ENCODE assay signal across 10 cellular contexts in the genomic region with DNA sequence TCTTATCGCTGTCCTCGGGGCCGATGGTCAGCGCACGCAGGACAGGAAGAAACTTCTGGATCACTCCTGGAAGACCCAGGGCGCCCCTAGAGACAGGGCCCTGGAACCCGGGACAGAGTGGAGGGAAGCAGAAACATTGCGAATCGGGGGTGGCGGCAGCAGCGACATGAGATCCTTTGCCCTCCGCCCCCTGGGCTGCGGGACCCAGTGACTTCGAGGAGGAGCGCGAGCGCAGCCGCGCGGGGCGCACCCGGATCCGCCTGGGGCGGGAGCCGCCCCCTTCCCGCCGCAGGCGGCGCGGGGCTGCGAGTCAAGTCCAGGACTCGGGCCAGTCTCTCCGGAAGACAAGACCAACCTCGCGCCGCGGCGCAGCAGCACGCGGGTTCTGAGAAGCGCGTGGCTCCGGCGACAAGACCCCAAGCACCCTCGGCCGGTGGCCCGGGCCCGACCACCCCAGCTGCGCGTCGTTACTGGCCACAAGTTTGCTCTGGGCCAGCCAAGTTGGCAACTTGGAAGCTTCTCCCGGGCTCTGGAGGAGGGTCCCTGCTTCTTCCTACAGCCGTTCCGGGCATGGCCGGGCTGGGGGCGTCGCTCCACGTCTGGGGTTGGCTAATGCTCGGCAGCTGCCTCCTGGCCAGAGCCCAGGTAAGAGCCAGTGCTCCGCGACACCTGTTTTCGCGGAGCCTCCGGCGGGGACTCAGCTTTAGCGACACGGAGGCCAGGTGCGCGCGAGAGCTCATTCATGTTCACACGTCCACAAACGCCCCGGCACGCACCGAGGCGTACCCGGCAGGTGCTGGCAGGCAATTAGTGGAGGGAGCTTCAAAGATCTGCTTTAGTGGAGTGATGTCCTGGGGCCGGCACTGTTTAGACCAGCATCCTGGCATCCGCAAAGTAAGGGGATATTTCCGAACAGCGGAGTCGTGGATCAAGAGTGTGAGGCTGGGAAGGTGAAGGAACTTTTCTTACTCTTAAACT. TPM values are rescaled to one million over a fixed set of nuclear protein-coding genes. Genes with fewer than 3 reads are reported as not detected.
A peak's percentile ranks its signal among the peaks of the same experiment; 100 is the strongest.
DNase-seq lines count a peak whose midpoint lies in the region; ATAC-seq, FAIRE-seq and TF ChIP-seq lines count a peak whose summit lies in the region.
"Had no signal": no experiment of that assay in that cellular context is flagged by ENCODE, and none has a peak within 500 bp of the region (broad histone marks: within the 10 kb centered on the region; RNA-seq: fewer than 3 reads in every experiment).

A gene with protein sequence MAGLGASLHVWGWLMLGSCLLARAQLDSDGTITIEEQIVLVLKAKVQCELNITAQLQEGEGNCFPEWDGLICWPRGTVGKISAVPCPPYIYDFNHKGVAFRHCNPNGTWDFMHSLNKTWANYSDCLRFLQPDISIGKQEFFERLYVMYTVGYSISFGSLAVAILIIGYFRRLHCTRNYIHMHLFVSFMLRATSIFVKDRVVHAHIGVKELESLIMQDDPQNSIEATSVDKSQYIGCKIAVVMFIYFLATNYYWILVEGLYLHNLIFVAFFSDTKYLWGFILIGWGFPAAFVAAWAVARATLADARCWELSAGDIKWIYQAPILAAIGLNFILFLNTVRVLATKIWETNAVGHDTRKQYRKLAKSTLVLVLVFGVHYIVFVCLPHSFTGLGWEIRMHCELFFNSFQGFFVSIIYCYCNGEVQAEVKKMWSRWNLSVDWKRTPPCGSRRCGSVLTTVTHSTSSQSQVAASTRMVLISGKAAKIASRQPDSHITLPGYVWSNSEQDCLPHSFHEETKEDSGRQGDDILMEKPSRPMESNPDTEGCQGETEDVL (plus strand): TSS at position 319 of the 978 bp plus-strand sequence. CDS start 252 bp downstream, at position 571.

- in situ Hi-C loops in G401 (cut with HindIII; ENCODE audit: low sequenced_read_pairs) = no loop called here

- H3K36me3 ChIP-seq in kidney (ENCODE audit: control insufficient read depth in 1 of 2, insufficient read depth in 2 of 2, low read length in 2 of 2) = no peaks in the 10 kb centered on the region
- H3K36me3 ChIP-seq in tibial nerve = no peaks in the 10 kb centered on the region
- H3K36me3 ChIP-seq: BLaER1 had no signal

- TF ChIP-seq POLR2A in tibial nerve (IDR thresholded peaks at IDR 0.05) = no peak

- POLR2A ChIA-PET in activated naive CD8-positive, alpha-beta T cell treated with anti-CD3 and anti-CD28 coated beads, Interleukin-2, amount 10 ng/mL, durations not matched to agents 7 days and 5 days (lab: Charles Lee) = no interaction called here

- ATAC-seq in activated naive CD8-positive, alpha-beta T cell treated with anti-CD3 and anti-CD28 coated beads, Interleukin-2, amount 10 ng/mL, durations not matched to agents 7 days and 5 days (ENCODE audit: low read depth) = peak; percentile 52
- ATAC-seq: sciatic nerve had no signal

- no peak within 1 kb of the TSS for H3K27ac Mint-ChIP-seq in activated T-cell treated with anti-CD3 and anti-CD28 coated beads, Interleukin-2, amount 50 U/mL, for 24 hours
- no peak within 1 kb of the TSS for H3K27ac Mint-ChIP-seq in activated naive CD8-positive, alpha-beta T cell treated with anti-CD3 and anti-CD28 coated beads, Interleukin-2, amount 10 ng/mL, durations not matched to agents 7 days and 5 days

- peak within 1 kb of the TSS; percentile 11 for H3K4me3 Mint-ChIP-seq in activated T-cell treated with anti-CD3 and anti-CD28 coated beads, Interleukin-2, amount 50 U/mL, for 24 hours
- H3K4me3 Mint-ChIP-seq in activated naive CD8-positive, alpha-beta T cell treated with anti-CD3 and anti-CD28 coated beads, Interleukin-2, amount 10 ng/mL, durations not matched to agents 7 days and 5 days = peak within 1 kb of the TSS; percentile 29

- intact Hi-C loops in kidney (cut with DNase I) = no loop called here

- H3K27ac ChIP-seq in kidney (ENCODE audit: low read depth in 2 of 2, low read length in 2 of 2) (no peak within 1 kb of the TSS), tibial nerve (no peak within 1 kb of the TSS)
- H3K27ac ChIP-seq: BLaER1 had no signal

- no peaks in the 10 kb centered on the region for H3K9me3 Mint-ChIP-seq in activated T-cell treated with anti-CD3 and anti-CD28 coated beads, Interleukin-2, amount 50 U/mL, for 24 hours
- no peaks in the 10 kb centered on the region for H3K9me3 Mint-ChIP-seq in activated naive CD8-positive, alpha-beta T cell treated with anti-CD3 and anti-CD28 coated beads, Interleukin-2, amount 10 ng/mL, durations not matched to agents 7 days and 5 days

- peak within 1 kb of the TSS; percentile 7 to 51 for H3K4me3 ChIP-seq in kidney (ENCODE audit: low read length in 2 of 2)
- peak within 1 kb of the TSS; percentile 0 to 47 (median 10) for H3K4me3 ChIP-seq in tibial nerve
- H3K4me3 ChIP-seq: BLaER1 had no signal

- TF ChIP-seq CTCF in kidney (IDR thresholded peaks at IDR 0.05; ENCODE audit: borderline replicate concordance, extremely low read depth, insufficient read depth) (no peak), tibial nerve (IDR thresholded peaks at IDR 0.05) (no peak)

- 6 to 8% methylated on average over 34 to 76 of the region's 82 CpGs for WGBS in tibial nerve, 2 donors

- peaks cover 0 to 4% of the 10 kb centered on the region in 2 donors for H3K4me1 ChIP-seq in kidney (ENCODE audit: control insufficient read depth in 1 of 2, insufficient read depth in 1 of 2, low read depth in 1 of 2, low read length in 2 of 2)
- H3K4me1 ChIP-seq in tibial nerve = peaks cover 0 to 10% (median 4%) of the 10 kb centered on the region in 4 donors
- H3K4me1 ChIP-seq: BLaER1 had no signal

- no peaks in the 10 kb centered on the region for H3K36me3 Mint-ChIP-seq in activated T-cell treated with anti-CD3 and anti-CD28 coated beads, Interleukin-2, amount 50 U/mL, for 24 hours (ENCODE audit: low read depth)
- H3K36me3 Mint-ChIP-seq in activated naive CD8-positive, alpha-beta T cell treated with anti-CD3 and anti-CD28 coated beads, Interleukin-2, amount 10 ng/mL, durations not matched to agents 7 days and 5 days = no peaks in the 10 kb centered on the region

- peaks cover 0 to 34% of the 10 kb centered on the region in 2 donors for H3K27me3 ChIP-seq in tibial nerve
- H3K27me3 ChIP-seq: BLaER1 had no signal

- H3K27me3 Mint-ChIP-seq in activated T-cell treated with anti-CD3 and anti-CD28 coated beads, Interleukin-2, amount 50 U/mL, for 24 hours = peaks cover 72% of the 10 kb centered on the region
- H3K27me3 Mint-ChIP-seq in activated naive CD8-positive, alpha-beta T cell treated with anti-CD3 and anti-CD28 coated beads, Interleukin-2, amount 10 ng/mL, durations not matched to agents 7 days and 5 days = peaks cover 45% of the 10 kb centered on the region

- no peak for FAIRE-seq in kidney (lab: Jason Lieb, UNC)

- peak; percentile 29 for DNase-seq in activated T-cell treated with anti-CD3 and anti-CD28 coated beads, Interleukin-2, amount 50 U/mL, for 24 hours
- DNase-seq in activated T-cell treated with anti-CD3 and anti-CD28 coated beads for 4 hours (no peak), kidney (peak; percentile 73), tibial nerve (ENCODE audit: low spot score in 2 of 2) (no peak), G401 (ENCODE audit: low spot score) (no peak)
- peak; percentile 33 for DNase-seq in activated naive CD8-positive, alpha-beta T cell treated with anti-CD3 and anti-CD28 coated beads, Interleukin-2, amount 10 ng/mL, durations not matched to agents 7 days and 5 days
- DNase-seq in stimulated activated CD4-positive, alpha-beta T cell treated with anti-CD3 and anti-CD28 coated beads, Interleukin-12 subunit alpha, Interleukin-12 subunit beta, amount 100 ng/mL, for 4 hours = no peak
- no peak for DNase-seq in activated CD4-positive, CD25-positive, alpha-beta regulatory T cell (lab: John Stamatoyannopoulos, UW)

- peaks cover 11% of the 10 kb centered on the region for H3K4me1 Mint-ChIP-seq in activated T-cell treated with anti-CD3 and anti-CD28 coated beads, Interleukin-2, amount 50 U/mL, for 24 hours (ENCODE audit: low read depth)
- peaks cover 3% of the 10 kb centered on the region for H3K4me1 Mint-ChIP-seq in activated naive CD8-positive, alpha-beta T cell treated with anti-CD3 and anti-CD28 coated beads, Interleukin-2, amount 10 ng/mL, durations not matched to agents 7 days and 5 days

- H3K9ac ChIP-seq in kidney (ENCODE audit: low read length in 2 of 2) = no peak within 1 kb of the TSS
- H3K9ac ChIP-seq: BLaER1 had no signal

- no peak for TF ChIP-seq EP300 in tibial nerve (IDR thresholded peaks at IDR 0.05)

- H3K9me3 ChIP-seq in kidney (ENCODE audit: control insufficient read depth in 1 of 2, low read length in 2 of 2) (no peaks in the 10 kb centered on the region), tibial nerve (no peaks in the 10 kb centered on the region)

RNA-seq across cellular contexts. Expression of the gene that starts here (rescaled TPM):
- total RNA-seq in activated naive CD8-positive, alpha-beta T cell treated with anti-CD3 and anti-CD28 coated beads, Interleukin-2, amount 10 ng/mL, durations not matched to agents 7 days and 5 days = under 1 TPM; 0.11 to 0.22 TPM
- total RNA-seq in kidney (54.8 TPM), tibial nerve (not detected)
- polyA plus RNA-seq in kidney (ENCODE audit: insufficient read depth, low read depth, low replicate concordance) = 11.0 TPM
- 0.54 TPM in 1 of 2 replicates, not detected in the other for total RNA-seq in G401 (2014; rRNA removed; shearing (Covaris generic))

Comparison
In these comparisons a context has a peak if more than half of its experiments do, and no peak if none do; other contexts are left out.
1. RNA of the gene that starts here (total RNA-seq): 54.8 TPM in kidney (single experiment); 0.54 TPM in G401, 0.11 to 0.22 TPM in activated naive CD8-positive, alpha-beta T cell treated with anti-CD3 and anti-CD28 coated beads, Interleukin-2, amount 10 ng/mL, durations not matched to agents 7 days and 5 days and not detected in tibial nerve; every median in the first group is over 10 times any median in the second.
2. DNase-seq: peak in activated T-cell treated with anti-CD3 and anti-CD28 coated beads, Interleukin-2, amount 50 U/mL, for 24 hours (single experiment) and kidney (single experiment); none in activated T-cell treated with anti-CD3 and anti-CD28 coated beads for 4 hours (single experiment), tibial nerve (0 of 2), G401 (single experiment), stimulated activated CD4-positive, alpha-beta T cell treated with anti-CD3 and anti-CD28 coated beads, Interleukin-12 subunit alpha, Interleukin-12 subunit beta, amount 100 ng/mL, for 4 hours (single experiment) and activated CD4-positive, CD25-positive, alpha-beta regulatory T cell (0 of 4).
3. Peak in DNase-seq and ATAC-seq in activated naive CD8-positive, alpha-beta T cell treated with anti-CD3 and anti-CD28 coated beads, Interleukin-2, amount 10 ng/mL, durations not matched to agents 7 days and 5 days; RNA of the gene not detected or under 1 TPM.